11 cellular contexts compared by ENCODE assay signal in genomic region chr4:70531981-70532380, GRCh38. TPM values are rescaled to one million over a fixed set of nuclear protein-coding genes. Genes with fewer than 3 reads are reported as not detected.
DNase-seq lines count a peak whose midpoint lies in the region; ATAC-seq and TF ChIP-seq lines count a peak whose summit lies in the region.
"Had no signal": no experiment of that assay in that cellular context is flagged by ENCODE, and none has a peak within 500 bp of the region (broad histone marks: within the 10 kb centered on the region; RNA-seq: fewer than 3 reads in every experiment).

No MANE protein-coding gene starts in this region.

- H3K4me3 ChIP-seq in OCI-LY7 (ENCODE audit: low read depth, low read length, poor library complexity, severe bottlenecking), result no peak overlapping the region
- no peak overlapping the region for H3K4me3 ChIP-seq in retinal pigment epithelial cell (ENCODE audit: low read length)
- H3K4me3 ChIP-seq in thyroid gland (replicated peaks in 1 of 3), result no peak overlapping the region

- no peaks in the 10 kb centered on the region for H4K20me1 ChIP-seq in OCI-LY7 (ENCODE audit: insufficient read depth, low read length)

- TF ChIP-seq CTCF in OCI-LY7 (conservative IDR thresholded peaks at IDR 0.05; ENCODE audit: low read length) (peak; percentile 57), retinal pigment epithelial cell (conservative IDR thresholded peaks at IDR 0.05; ENCODE audit: low read depth, low read length) (peak; percentile 20), thyroid gland (IDR thresholded peaks at IDR 0.05) (no peak)

- WGBS in thyroid gland, 2 donors, result 56 to 80% methylated on average over 2 of the region's 2 CpGs

- H3K9me3 ChIP-seq in OCI-LY7 (ENCODE audit: low read length), result no peaks in the 10 kb centered on the region
- H3K9me3 ChIP-seq in thyroid gland, result no peaks in the 10 kb centered on the region

- H3K4me1 ChIP-seq in OCI-LY7 (ENCODE audit: insufficient read depth, low read length, poor library complexity, severe bottlenecking) (no peaks in the 10 kb centered on the region), thyroid gland (no peaks in the 10 kb centered on the region)

- no peaks in the 10 kb centered on the region for H3K27me3 ChIP-seq in thyroid gland

- no peak overlapping the region for H3K4me2 ChIP-seq in OCI-LY7 (ENCODE audit: low read length)

- no TSS peak for BruUV-seq in OCI-LY7 (replicated peaks; lab: Mats Ljungman, UMichigan)

- H3K9me2 ChIP-seq in OCI-LY7 (ENCODE audit: insufficient read depth, low read length), result no peaks in the 10 kb centered on the region

- CTCF ChIA-PET in OCI-LY7 (lab: Charles Lee; ENCODE audit: unreplicated experiment), result no interaction called here

- DNase-seq in SKM-1 treated with dmso at 0.1 percent for 144 hours (lab: John Stamatoyannopoulos, UW; ENCODE audit: unreplicated experiment) (peak; percentile 1), SKM-1 (lab: John Stamatoyannopoulos, UW; ENCODE audit: unreplicated experiment) (no peak), OCI-LY7 (ENCODE audit: low spot score) (peak; percentile 11), retinal pigment epithelial cell (ENCODE audit: low read depth) (no peak), midbrain (lab: John Stamatoyannopoulos, UW) (no peak), NCI-H2171 (lab: John Stamatoyannopoulos, UW) (no peak), thyroid gland (no peak)
- DNase-seq: activated CD8-positive, alpha-beta T cell treated with anti-CD3 and anti-CD28 coated beads for 36 hours; nucleus accumbens had no signal

- intact Hi-C loops in OCI-LY7 (cut with micrococcal nuclease; ENCODE audit: unreplicated experiment) (no loop called here), thyroid gland (cut with DNase I) (no loop called here)

- no peaks in the 10 kb centered on the region for H3K36me3 ChIP-seq in OCI-LY7 (ENCODE audit: insufficient read depth, low read length)
- H3K36me3 ChIP-seq in thyroid gland, result no peaks in the 10 kb centered on the region

- POLR2A ChIA-PET in OCI-LY7 (lab: Charles Lee), result interaction anchor here (0.6 kb wide), 2 partner anchors 291 to 639 kb away, joined by 3 to 5 read pairs; no protein-coding TSS in a partner anchor

- no peak for TF ChIP-seq POLR2A in thyroid gland (IDR thresholded peaks at IDR 0.05)

- no peak overlapping the region for H2AFZ ChIP-seq in OCI-LY7 (ENCODE audit: low read length)

- H3K79me2 ChIP-seq in OCI-LY7 (ENCODE audit: insufficient read depth, low read depth, low read length), result no peaks in the 10 kb centered on the region

- H3K27ac ChIP-seq in OCI-LY7 (ENCODE audit: low read depth, low read length, poor library complexity, severe bottlenecking) (no peak overlapping the region), thyroid gland (no peak overlapping the region)

- peak; percentile 87 for ATAC-seq in HG02870 (IDR thresholded peaks at IDR 0.05; ENCODE audit: unreplicated experiment)
- ATAC-seq: activated CD8-positive, alpha-beta T cell treated with anti-CD3 and anti-CD28 coated beads for 36 hours; Panc1 had no signal

RNA-seq across cellular contexts. Expression of gene AMTN, which starts 13.6 kb away (rescaled TPM):
- not detected in 2 replicates for total RNA-seq in OCI-LY7 (2014; rRNA removed; shearing (Covaris generic))
- not detected in 2 replicates for total RNA-seq in OCI-LY7 (2022)
- total RNA-seq in thyroid gland, result not detected
- total RNA-seq: activated CD8-positive, alpha-beta T cell treated with anti-CD3 and anti-CD28 coated beads for 36 hours had no signal

RNA-seq across cellular contexts. Expression of gene MUC7, which starts 60.0 kb away (rescaled TPM):
- total RNA-seq in OCI-LY7 (2014; rRNA removed; shearing (Covaris generic)), result not detected in 2 replicates
- not detected in 2 replicates for total RNA-seq in OCI-LY7 (2022)
- total RNA-seq in thyroid gland, result not detected
- total RNA-seq: activated CD8-positive, alpha-beta T cell treated with anti-CD3 and anti-CD28 coated beads for 36 hours had no signal

Comparison
In these comparisons a context has a peak if more than half of its experiments do, and no peak if none do; other contexts are left out.
1. DNase-seq: peak in SKM-1 treated with dmso at 0.1 percent for 144 hours (single experiment) and OCI-LY7 (single experiment); none in SKM-1 (single experiment), retinal pigment epithelial cell (single experiment), midbrain (single experiment), NCI-H2171 (single experiment) and thyroid gland (0 of 2).
2. CTCF ChIP-seq: peak in OCI-LY7 (single experiment) and retinal pigment epithelial cell (single experiment); none in thyroid gland (0 of 6).